ENCODE assay signal across 20 cellular contexts in genomic region chr3:4247391-4247790, GRCh38. TPM values are rescaled to one million over a fixed set of nuclear protein-coding genes. Genes with fewer than 3 reads are reported as not detected.
A peak's percentile ranks its signal among the peaks of the same experiment; 100 is the strongest.
DNase-seq lines count a peak whose midpoint lies in the region; ATAC-seq and TF ChIP-seq lines count a peak whose summit lies in the region.
"Had no signal": no experiment of that assay in that cellular context is flagged by ENCODE, and none has a peak within 500 bp of the region (broad histone marks: within the 10 kb centered on the region; RNA-seq: fewer than 3 reads in every experiment).

No MANE protein-coding gene starts in this region.

- H3K4me3 ChIP-seq in retinal pigment epithelial cell (ENCODE audit: low read length): no peak overlapping the region
- no peak overlapping the region for H3K4me3 ChIP-seq in body of pancreas
- H3K4me3 ChIP-seq: A549, HAP-1 had no signal

- no peaks in the 10 kb centered on the region for H3K27me3 Mint-ChIP-seq in nephron (ENCODE audit: low read depth)
- H3K27me3 Mint-ChIP-seq: CD4-positive, CD25-positive, alpha-beta regulatory T cell had no signal

- H3K9me3 ChIP-seq in body of pancreas: no peaks in the 10 kb centered on the region
- H3K9me3 ChIP-seq: A549, Caco-2, HAP-1 had no signal

- H3K36me3 Mint-ChIP-seq in nephron (ENCODE audit: low read depth): no peaks in the 10 kb centered on the region

- no peak for TF ChIP-seq POLR2A in body of pancreas (IDR thresholded peaks at IDR 0.05)

- no peaks in the 10 kb centered on the region for H3K9me3 Mint-ChIP-seq in nephron

- H3K27ac ChIP-seq in body of pancreas: no peak overlapping the region
- H3K27ac ChIP-seq: A549 had no signal

- H3K4me1 Mint-ChIP-seq in nephron: peaks cover 6% of the 10 kb centered on the region
- H3K4me1 Mint-ChIP-seq: CD4-positive, CD25-positive, alpha-beta regulatory T cell had no signal

- TF ChIP-seq CTCF in nephron (IDR thresholded peaks at IDR 0.05; ENCODE audit: unreplicated experiment in 3 of 3) (no peak), retinal pigment epithelial cell (conservative IDR thresholded peaks at IDR 0.05; ENCODE audit: low read depth, low read length) (no peak), body of pancreas (IDR thresholded peaks at IDR 0.05) (no peak)

- no peaks in the 10 kb centered on the region for H3K4me1 ChIP-seq in body of pancreas
- H3K4me1 ChIP-seq: A549, Caco-2, HAP-1 had no signal

- WGBS in body of pancreas, 2 donors: 85 to 94% methylated on average over 1 of the region's 1 CpG

- H3K36me3 ChIP-seq in body of pancreas (replicated peaks in 1 of 2; ENCODE audit: insufficient read depth in 1 of 2, low read depth in 2 of 2): no peaks in the 10 kb centered on the region
- H3K36me3 ChIP-seq: HAP-1 had no signal

- DNase-seq in D341Med (ENCODE audit: low spot score): peak; percentile 46
- DNase-seq in NCI-H82 treated with DMSO at 0.1 percent for 48 hours (lab: John Stamatoyannopoulos, UW; ENCODE audit: unreplicated experiment): peak; percentile 75
- peak; percentile 27 for DNase-seq in retinal pigment epithelial cell (ENCODE audit: low read depth)
- no peak for DNase-seq in CD1c-positive myeloid dendritic cell (ENCODE audit: extremely low spot score)
- no peak for DNase-seq in NCI-H2227 (lab: John Stamatoyannopoulos, UW; ENCODE audit: unreplicated experiment)
- DNase-seq in body of pancreas: no peak
- DNase-seq in NCI-H748 (lab: John Stamatoyannopoulos, UW; ENCODE audit: unreplicated experiment): no peak
- DNase-seq: 8988T; C1 segment of cervical spinal cord; Caco-2; CD4-positive, CD25-positive, alpha-beta regulatory T cell; CD8-positive, alpha-beta T cell; DMS53; DMS79 treated with DMSO at 0.1 percent for 48 hours; GF-D8; GOT3; HFFc6 had no signal

- no peak overlapping the region for H3K4me3 Mint-ChIP-seq in nephron
- H3K4me3 Mint-ChIP-seq: CD4-positive, CD25-positive, alpha-beta regulatory T cell; CD8-positive, alpha-beta T cell; HFFc6 had no signal

- H3K27me3 ChIP-seq in body of pancreas: no peaks in the 10 kb centered on the region

- peak overlapping the region in 2 of 3 experiments; percentile 2 to 4 for H3K27ac Mint-ChIP-seq in nephron
- H3K27ac Mint-ChIP-seq: CD4-positive, CD25-positive, alpha-beta regulatory T cell; CD8-positive, alpha-beta T cell; HFFc6 had no signal

- ATAC-seq in body of pancreas: no peak
- ATAC-seq: A549; CD8-positive, alpha-beta T cell had no signal

- intact Hi-C loops in body of pancreas (cut with DNase I): no loop called here

RNA-seq across cellular contexts. Expression of gene SETMAR, which starts 55.8 kb away (rescaled TPM):
- 10 to 100 TPM; 14.5 to 27.0 TPM for total RNA-seq in body of pancreas

Comparison
In these comparisons a context has a peak if more than half of its experiments do, and no peak if none do; other contexts are left out.
1. DNase-seq: peak in D341Med (single experiment), NCI-H82 treated with DMSO at 0.1 percent for 48 hours (single experiment) and retinal pigment epithelial cell (single experiment); none in CD1c-positive myeloid dendritic cell (single experiment), NCI-H2227 (single experiment), body of pancreas (0 of 4) and NCI-H748 (single experiment).